In genomic region chr12:130086248-130086647, GRCh38 we compare ENCODE assay signal across 17 cellular contexts.
DNase-seq lines count a peak whose midpoint lies in the region; ATAC-seq and TF ChIP-seq lines count a peak whose summit lies in the region.
"Had no signal": no experiment of that assay in that cellular context is flagged by ENCODE, and none has a peak within 500 bp of the region (broad histone marks: within the 10 kb centered on the region; RNA-seq: fewer than 3 reads in every experiment).

No MANE protein-coding gene starts in this region.

- H3K27me3 Mint-ChIP-seq in CD4-positive, alpha-beta T cell = no peaks in the 10 kb centered on the region
- no peaks in the 10 kb centered on the region for H3K27me3 Mint-ChIP-seq in activated T-cell treated with anti-CD3 and anti-CD28 coated beads, Interleukin-2, amount 50 U/mL, for 72 hours (ENCODE audit: low read depth)
- H3K27me3 Mint-ChIP-seq in naive thymus-derived CD4-positive, alpha-beta T cell = no peaks in the 10 kb centered on the region

- H3K36me3 ChIP-seq in DND-41 (ENCODE audit: insufficient read depth, low read length) = no peaks in the 10 kb centered on the region
- H3K36me3 ChIP-seq in naive thymus-derived CD4-positive, alpha-beta T cell (ENCODE audit: control insufficient read depth in 2 of 3, insufficient read depth in 3 of 3, low read length in 3 of 3) = no peaks in the 10 kb centered on the region
- H3K36me3 ChIP-seq: cardiac muscle cell had no signal

- H3K4me3 ChIP-seq in DND-41 (ENCODE audit: low read depth in 1 of 2, low read length in 2 of 2) = no peak overlapping the region
- H3K4me3 ChIP-seq in naive thymus-derived CD4-positive, alpha-beta T cell (ENCODE audit: low read length) = peak overlapping the region; percentile 31
- H3K4me3 ChIP-seq: cardiac muscle cell had no signal

- peaks cover 37% of the 10 kb centered on the region for H3K4me1 Mint-ChIP-seq in CD4-positive, alpha-beta T cell (ENCODE audit: low read depth)
- H3K4me1 Mint-ChIP-seq in activated T-cell treated with anti-CD3 and anti-CD28 coated beads, Interleukin-2, amount 50 U/mL, for 72 hours (ENCODE audit: low read depth) = peaks cover 19% of the 10 kb centered on the region
- H3K4me1 Mint-ChIP-seq in naive thymus-derived CD4-positive, alpha-beta T cell = peaks cover 10 to 63% (median 43%) of the 10 kb centered on the region in 7 donors

- peak overlapping the region; percentile 79 for H3K4me3 Mint-ChIP-seq in CD4-positive, alpha-beta T cell
- peak overlapping the region; percentile 49 to 63 for H3K4me3 Mint-ChIP-seq in activated T-cell treated with anti-CD3 and anti-CD28 coated beads, Interleukin-2, amount 50 U/mL, for 72 hours
- peak overlapping the region; percentile 29 to 91 (median 86) for H3K4me3 Mint-ChIP-seq in naive thymus-derived CD4-positive, alpha-beta T cell
- H3K4me3 Mint-ChIP-seq: effector memory CD8-positive, alpha-beta T cell had no signal

- intact Hi-C loops in CD4-positive, alpha-beta T cell (cut with DNase I, micrococcal nuclease) = no loop called here
- intact Hi-C loops in naive thymus-derived CD4-positive, alpha-beta T cell (cut with micrococcal nuclease) = loop anchor here in 1 of 2 donors (1.0 kb wide), 1 partner anchor 39 kb away; no protein-coding TSS in a partner anchor

- POLR2A ChIA-PET in CD4-positive, alpha-beta T cell (lab: Charles Lee) = interaction anchor here (1.2 kb wide), 1 partner anchor 85 kb away, joined by 3 read pairs; no protein-coding TSS in a partner anchor
- POLR2A ChIA-PET in naive thymus-derived CD4-positive, alpha-beta T cell (lab: Charles Lee) = interaction anchor here (0.7 to 1.1 kb wide), 2 partner anchors 11 to 767 kb away, joined by 3 read pairs; no protein-coding TSS in a partner anchor

- H3K4me2 ChIP-seq in DND-41 (ENCODE audit: insufficient read depth, low read length) = peak overlapping the region; percentile 34
- H3K4me2 ChIP-seq: KMS-11 had no signal

- H2AFZ ChIP-seq in DND-41 (ENCODE audit: low read depth, low read length) = no peak overlapping the region

- peaks cover 4% of the 10 kb centered on the region; the same call in 1 of the 2 replicates for H4K20me1 ChIP-seq in DND-41 (ENCODE audit: insufficient read depth, low read length)

- H3K27ac Mint-ChIP-seq in CD4-positive, alpha-beta T cell = peak overlapping the region; percentile 82
- no peak overlapping the region for H3K27ac Mint-ChIP-seq in activated T-cell treated with anti-CD3 and anti-CD28 coated beads, Interleukin-2, amount 50 U/mL, for 72 hours
- H3K27ac Mint-ChIP-seq in naive thymus-derived CD4-positive, alpha-beta T cell = peak overlapping the region in 8 of 9 donors; percentile 80 to 92 (median 88)
- H3K27ac Mint-ChIP-seq: effector memory CD8-positive, alpha-beta T cell had no signal

- no peaks in the 10 kb centered on the region for H3K36me3 Mint-ChIP-seq in CD4-positive, alpha-beta T cell (ENCODE audit: low read depth)
- H3K36me3 Mint-ChIP-seq in activated T-cell treated with anti-CD3 and anti-CD28 coated beads, Interleukin-2, amount 50 U/mL, for 72 hours (ENCODE audit: insufficient read depth in 2 of 2) = no peaks in the 10 kb centered on the region
- no peaks in the 10 kb centered on the region for H3K36me3 Mint-ChIP-seq in naive thymus-derived CD4-positive, alpha-beta T cell

- no peaks in the 10 kb centered on the region for H3K79me2 ChIP-seq in DND-41 (ENCODE audit: insufficient read depth, low read length)

- peak in 2 of 10 experiments; percentile 6 to 13 for DNase-seq in CD4-positive, alpha-beta T cell
- peak; percentile 70 for DNase-seq in DND-41
- DNase-seq in activated T-cell treated with anti-CD3 and anti-CD28 coated beads, Interleukin-2, amount 50 U/mL, for 72 hours = peak; percentile 1 to 2
- peak in 7 of 9 donors; percentile 19 to 58 (median 36) for DNase-seq in naive thymus-derived CD4-positive, alpha-beta T cell
- no peak for DNase-seq in iPS-NIHi7 (ENCODE audit: extremely low spot score)
- DNase-seq in HPDE6-E6E7 (ENCODE audit: extremely low spot score) = no peak
- DNase-seq: activated CD8-positive, alpha-beta memory T cell treated with anti-CD3 and anti-CD28 coated beads for 24 hours; DMS79 treated with DMSO at 0.1 percent for 48 hours; effector memory CD8-positive, alpha-beta T cell; hypothalamus; SIG-M5; T-helper 9 cell had no signal

- no peaks in the 10 kb centered on the region for H3K27me3 ChIP-seq in CD4-positive, alpha-beta T cell (ENCODE audit: control insufficient read depth, insufficient read depth, low read length)
- no peaks in the 10 kb centered on the region for H3K27me3 ChIP-seq in DND-41 (ENCODE audit: insufficient read depth, low read length, poor library complexity)
- H3K27me3 ChIP-seq in naive thymus-derived CD4-positive, alpha-beta T cell (ENCODE audit: control insufficient read depth in 2 of 2, insufficient read depth in 2 of 2, low read length in 2 of 2) = no peaks in the 10 kb centered on the region

- H3K27ac ChIP-seq in CD4-positive, alpha-beta T cell (ENCODE audit: low read depth, low read length) = peak overlapping the region; percentile 1
- no peak overlapping the region for H3K27ac ChIP-seq in DND-41 (ENCODE audit: low read length)
- peak overlapping the region; percentile 48 for H3K27ac ChIP-seq in naive thymus-derived CD4-positive, alpha-beta T cell (ENCODE audit: low read depth, low read length)
- H3K27ac ChIP-seq: C4-2B, cardiac muscle cell, KMS-11 had no signal

- H3K9ac ChIP-seq in DND-41 (ENCODE audit: low read depth, low read length) = no peak overlapping the region
- H3K9ac ChIP-seq: KMS-11 had no signal

- ATAC-seq in CD4-positive, alpha-beta T cell (ENCODE audit: poor library complexity) = peak; percentile 46
- peak; percentile 92 for ATAC-seq in DND-41 (ENCODE audit: insufficient read depth, low read depth)
- peak in 1 of 2 donors; percentile 40 for ATAC-seq in activated T-cell treated with anti-CD3 and anti-CD28 coated beads, Interleukin-2, amount 50 U/mL, for 72 hours (replicated peaks in 1 of 2)
- ATAC-seq in naive thymus-derived CD4-positive, alpha-beta T cell = peak; percentile 30
- ATAC-seq in GM21717 (IDR thresholded peaks at IDR 0.05; ENCODE audit: unreplicated experiment) = no peak
- ATAC-seq: effector memory CD8-positive, alpha-beta T cell; left lobe of liver had no signal

- H3K9me3 ChIP-seq in CD4-positive, alpha-beta T cell (ENCODE audit: control insufficient read depth, low read length) = no peaks in the 10 kb centered on the region
- H3K9me3 ChIP-seq in DND-41 (ENCODE audit: insufficient read depth, low read length, severe bottlenecking) = peaks cover 6% of the 10 kb centered on the region
- H3K9me3 ChIP-seq in naive thymus-derived CD4-positive, alpha-beta T cell (ENCODE audit: control insufficient read depth in 2 of 3, low read length in 3 of 3) = no peaks in the 10 kb centered on the region

- H3K4me1 ChIP-seq in DND-41 (ENCODE audit: insufficient read depth, low read length) = peaks cover 24% of the 10 kb centered on the region
- peaks cover 0 to 25% of the 10 kb centered on the region in 2 donors for H3K4me1 ChIP-seq in naive thymus-derived CD4-positive, alpha-beta T cell (ENCODE audit: control insufficient read depth in 2 of 2, insufficient read depth in 2 of 2, low read length in 2 of 2)

- CTCF ChIA-PET in CD4-positive, alpha-beta T cell (lab: Charles Lee) = no interaction called here
- CTCF ChIA-PET in naive thymus-derived CD4-positive, alpha-beta T cell (lab: Charles Lee) = interaction anchor here (0.6 kb wide), 1 partner anchor 61 kb away, joined by 7 read pairs; no protein-coding TSS in a partner anchor

- peaks cover 2% of the 10 kb centered on the region for H3K9me3 Mint-ChIP-seq in CD4-positive, alpha-beta T cell
- peaks cover 6 to 7% of the 10 kb centered on the region in 2 donors for H3K9me3 Mint-ChIP-seq in activated T-cell treated with anti-CD3 and anti-CD28 coated beads, Interleukin-2, amount 50 U/mL, for 72 hours
- H3K9me3 Mint-ChIP-seq in naive thymus-derived CD4-positive, alpha-beta T cell = peaks cover 0 to 7% (median 0%) of the 10 kb centered on the region in 11 donors

- no peak for TF ChIP-seq CTCF in CD4-positive, alpha-beta T cell (IDR thresholded peaks at IDR 0.05)
- no peak for TF ChIP-seq CTCF in DND-41 (IDR thresholded peaks at IDR 0.05; ENCODE audit: borderline replicate concordance, extremely low read depth, low read length, poor library complexity, severe bottlenecking)

Comparison
In these comparisons a context has a peak if more than half of its experiments do, and no peak if none do; other contexts are left out.
1. DNase-seq: peak in DND-41 (single experiment), activated T-cell treated with anti-CD3 and anti-CD28 coated beads, Interleukin-2, amount 50 U/mL, for 72 hours (2 of 2) and naive thymus-derived CD4-positive, alpha-beta T cell (7 of 9); none in iPS-NIHi7 (single experiment) and HPDE6-E6E7 (single experiment).
2. Peak in every context shown above with its lines, with median percentiles within 50 percentile points of each other: H3K4me3 Mint-ChIP-seq.